Comparison of ENCODE assay signal across 8 cellular contexts in the genomic region with DNA sequence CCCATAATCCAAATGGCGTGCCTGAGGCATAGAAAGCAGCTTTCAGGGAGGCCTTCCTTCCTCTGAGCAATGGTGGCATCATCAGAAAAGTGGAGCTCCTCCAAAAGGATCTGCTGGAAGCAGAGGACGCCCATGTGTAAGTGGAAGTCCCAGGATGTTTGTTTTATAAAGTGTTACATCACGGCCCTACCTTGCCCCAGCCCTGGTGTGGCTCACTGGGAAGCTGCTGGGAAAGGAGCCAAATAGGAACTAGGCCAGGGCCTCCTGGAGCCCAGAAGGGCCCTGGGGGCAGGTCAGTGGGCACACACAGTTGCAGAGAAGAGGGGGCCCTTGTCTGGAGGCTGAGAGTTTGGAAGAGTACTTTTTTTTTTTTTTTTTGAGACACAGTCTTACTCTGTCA. TPM values are rescaled to one million over a fixed set of nuclear protein-coding genes. Genes with fewer than 3 reads are reported as not detected.
DNase-seq lines count a peak whose midpoint lies in the region; ATAC-seq and TF ChIP-seq lines count a peak whose summit lies in the region.

No MANE protein-coding gene starts in this region.

- H3K4me3 ChIP-seq in brain microvascular endothelial cell (ENCODE audit: low read depth, low read length), result no peak overlapping the region
- H3K4me3 ChIP-seq in mucosa of rectum (ENCODE audit: low read length in 2 of 2), result no peak overlapping the region
- no peak overlapping the region for H3K4me3 ChIP-seq in spleen

- TF ChIP-seq POLR2A in spleen (IDR thresholded peaks at IDR 0.05), result no peak

- H3K36me3 ChIP-seq in brain microvascular endothelial cell (replicated peaks) (no peaks in the 10 kb centered on the region), mucosa of rectum (ENCODE audit: control insufficient read depth in 2 of 2, insufficient read depth in 2 of 2, low read length in 2 of 2) (no peaks in the 10 kb centered on the region), spleen (peaks cover 0 to 5% (median 0%) of the 10 kb centered on the region in 6 donors)

- TF ChIP-seq CTCF in brain microvascular endothelial cell (IDR thresholded peaks at IDR 0.05; ENCODE audit: low read depth, low read length, missing control alignments), result no peak
- no peak for TF ChIP-seq CTCF in spleen (IDR thresholded peaks at IDR 0.05 in 8 of 11, conservative IDR thresholded peaks at IDR 0.05 in 3 of 11)

- H3K9ac ChIP-seq in mucosa of rectum (ENCODE audit: low read depth in 1 of 2, low read length in 2 of 2), result peak overlapping the region in 1 of 2 donors; percentile 29

- H3K27ac ChIP-seq in brain microvascular endothelial cell, result no peak overlapping the region
- H3K27ac ChIP-seq in mucosa of rectum (ENCODE audit: low read depth in 2 of 2, low read length in 2 of 2), result peak overlapping the region; percentile 77 to 86
- H3K27ac ChIP-seq in spleen, result no peak overlapping the region

- DNase-seq in DMS 273 (lab: John Stamatoyannopoulos, UW; ENCODE audit: unreplicated experiment) (peak; percentile 80), NCI-H2029 (lab: John Stamatoyannopoulos, UW) (peak; percentile 82), brain microvascular endothelial cell (peak; percentile 28), spleen (no peak), cortex of kidney (lab: John Stamatoyannopoulos, UW) (no peak)

- 61 to 74% (median 64%) methylated on average over 3 of the region's 3 CpGs for WGBS in spleen, 5 donors

- intact Hi-C loops in spleen (cut with DNase I; ENCODE audit: low total_unique reads), result no loop called here

- H3K9me3 ChIP-seq in mucosa of rectum (ENCODE audit: control insufficient read depth in 2 of 2, low read length in 2 of 2), result no peaks in the 10 kb centered on the region
- H3K9me3 ChIP-seq in spleen, result no peaks in the 10 kb centered on the region

- in situ Hi-C loops in brain microvascular endothelial cell (cut with HindIII; ENCODE audit: low pct_ligation_motif_present, low sequenced_read_pairs), result no loop called here

- H3K27me3 ChIP-seq in brain microvascular endothelial cell (replicated peaks) (no peaks in the 10 kb centered on the region), mucosa of rectum (ENCODE audit: control insufficient read depth in 2 of 2, insufficient read depth in 2 of 2, low read length in 2 of 2) (no peaks in the 10 kb centered on the region), spleen (replicated peaks in 1 of 7) (no peaks in the 10 kb centered on the region)

- ATAC-seq in GM18519 (IDR thresholded peaks at IDR 0.05; ENCODE audit: low FRiP score, unreplicated experiment) (no peak), HG03460 (IDR thresholded peaks at IDR 0.05; ENCODE audit: unreplicated experiment) (no peak)

- H3K4me1 ChIP-seq in mucosa of rectum (ENCODE audit: control insufficient read depth in 2 of 2, insufficient read depth in 2 of 2, low read length in 2 of 2), result peaks cover 23 to 30% of the 10 kb centered on the region in 2 donors
- peaks cover 3 to 25% (median 20%) of the 10 kb centered on the region in 6 donors for H3K4me1 ChIP-seq in spleen

RNA-seq across cellular contexts. Expression of a gene that starts 4.2 kb away (rescaled TPM):
- 10 to 100 TPM; 28.9 to 84.3 (median 62.8) TPM for total RNA-seq in spleen
- 10 to 100 TPM; 38.0 to 78.1 (median 65.3) TPM for polyA plus RNA-seq in spleen

Comparison
In these comparisons a context has a peak if more than half of its experiments do, and no peak if none do; other contexts are left out.
1. DNase-seq: peak in DMS 273 (single experiment), NCI-H2029 (single experiment) and brain microvascular endothelial cell (single experiment); none in spleen (single experiment) and cortex of kidney (single experiment).
2. H3K27ac ChIP-seq: peak in mucosa of rectum (2 of 2); none in brain microvascular endothelial cell (single experiment) and spleen (0 of 8).